9 cellular contexts compared by ENCODE assay signal in genomic region chr4:113822555-113823290, GRCh38.
DNase-seq lines count a peak whose midpoint lies in the region; ATAC-seq and TF ChIP-seq lines count a peak whose summit lies in the region.
"Had no signal": no experiment of that assay in that cellular context is flagged by ENCODE, and none has a peak within 500 bp of the region (broad histone marks: within the 10 kb centered on the region; RNA-seq: fewer than 3 reads in every experiment).

No MANE protein-coding gene starts in this region.

- no peaks in the 10 kb centered on the region for H3K36me3 ChIP-seq in WERI-Rb-1

- ATAC-seq in activated T-cell treated with anti-CD3 and anti-CD28 coated beads, Interleukin-2, amount 50 U/mL, for 72 hours (replicated peaks in 1 of 2): peak; percentile 82 to 88
- ATAC-seq in HG02610 (IDR thresholded peaks at IDR 0.05; ENCODE audit: unreplicated experiment) (peak; percentile 83), HG03520 (IDR thresholded peaks at IDR 0.05; ENCODE audit: unreplicated experiment) (peak; percentile 74)
- peak; percentile 92 for ATAC-seq in stimulated activated naive CD8-positive, alpha-beta T cell treated with anti-CD3 and anti-CD28 coated beads, Interleukin-15, amount 100 ng/mL, for 72 hours

- DNase-seq in activated T-cell treated with anti-CD3 and anti-CD28 coated beads, Interleukin-2, amount 50 U/mL, for 72 hours: no peak
- no peak for DNase-seq in activated T-cell treated with anti-CD3 and anti-CD28 coated beads, Interleukin-2, amount 50 U/mL, for 48 hours
- no peak for DNase-seq in stimulated activated naive CD8-positive, alpha-beta T cell treated with anti-CD3 and anti-CD28 coated beads, Interleukin-15, amount 100 ng/mL, for 72 hours
- DNase-seq in WERI-Rb-1 (no peak), NCI-H2227 treated with DMSO at 0.1 percent for 48 hours (lab: John Stamatoyannopoulos, UW) (no peak), KBM-7 (no peak)
- DNase-seq: occipital lobe had no signal

- peak overlapping the region; percentile 6 to 42 for H3K4me3 Mint-ChIP-seq in activated T-cell treated with anti-CD3 and anti-CD28 coated beads, Interleukin-2, amount 50 U/mL, for 72 hours
- peak overlapping the region; percentile 5 to 46 for H3K4me3 Mint-ChIP-seq in stimulated activated naive CD8-positive, alpha-beta T cell treated with anti-CD3 and anti-CD28 coated beads, Interleukin-15, amount 100 ng/mL, for 72 hours

- in situ Hi-C loops in KBM-7 (cut with MboI; ENCODE audit: low pct_unique_long_range_greater_than_20kb, low sequenced_read_pairs): no loop called here

- H3K9me3 Mint-ChIP-seq in activated T-cell treated with anti-CD3 and anti-CD28 coated beads, Interleukin-2, amount 50 U/mL, for 72 hours: peaks cover 0 to 3% of the 10 kb centered on the region in 2 donors
- H3K9me3 Mint-ChIP-seq in stimulated activated naive CD8-positive, alpha-beta T cell treated with anti-CD3 and anti-CD28 coated beads, Interleukin-15, amount 100 ng/mL, for 72 hours: no peaks in the 10 kb centered on the region

- H3K27me3 ChIP-seq in WERI-Rb-1 (ENCODE audit: insufficient read depth, low read depth, severe bottlenecking): no peaks in the 10 kb centered on the region

- H3K9me3 ChIP-seq in WERI-Rb-1 (ENCODE audit: severe bottlenecking): no peaks in the 10 kb centered on the region

- peaks cover 54% of the 10 kb centered on the region for H3K4me1 Mint-ChIP-seq in activated T-cell treated with anti-CD3 and anti-CD28 coated beads, Interleukin-2, amount 50 U/mL, for 72 hours (ENCODE audit: low read depth)
- peaks cover 53% of the 10 kb centered on the region for H3K4me1 Mint-ChIP-seq in stimulated activated naive CD8-positive, alpha-beta T cell treated with anti-CD3 and anti-CD28 coated beads, Interleukin-15, amount 100 ng/mL, for 72 hours

- peaks cover 6% of the 10 kb centered on the region for H3K27me3 Mint-ChIP-seq in activated T-cell treated with anti-CD3 and anti-CD28 coated beads, Interleukin-2, amount 50 U/mL, for 72 hours (ENCODE audit: low read depth)
- no peaks in the 10 kb centered on the region for H3K27me3 Mint-ChIP-seq in stimulated activated naive CD8-positive, alpha-beta T cell treated with anti-CD3 and anti-CD28 coated beads, Interleukin-15, amount 100 ng/mL, for 72 hours

- peak overlapping the region; percentile 1 for H3K27ac Mint-ChIP-seq in activated T-cell treated with anti-CD3 and anti-CD28 coated beads, Interleukin-2, amount 50 U/mL, for 72 hours
- peak overlapping the region in 1 of 2 donors; percentile 50 for H3K27ac Mint-ChIP-seq in stimulated activated naive CD8-positive, alpha-beta T cell treated with anti-CD3 and anti-CD28 coated beads, Interleukin-15, amount 100 ng/mL, for 72 hours

- H3K4me3 ChIP-seq in WERI-Rb-1 (ENCODE audit: low read depth, low read length): no peak overlapping the region

- H3K36me3 Mint-ChIP-seq in activated T-cell treated with anti-CD3 and anti-CD28 coated beads, Interleukin-2, amount 50 U/mL, for 72 hours (ENCODE audit: insufficient read depth in 2 of 2): peaks cover 0 to 1% of the 10 kb centered on the region in 2 donors

- no peak overlapping the region for H3K27ac ChIP-seq in WERI-Rb-1

- no peak for TF ChIP-seq CTCF in WERI-Rb-1 (IDR thresholded peaks at IDR 0.05; ENCODE audit: low read depth, low read length)
